ENCODE assay signal across 28 cellular contexts in the genomic region with DNA sequence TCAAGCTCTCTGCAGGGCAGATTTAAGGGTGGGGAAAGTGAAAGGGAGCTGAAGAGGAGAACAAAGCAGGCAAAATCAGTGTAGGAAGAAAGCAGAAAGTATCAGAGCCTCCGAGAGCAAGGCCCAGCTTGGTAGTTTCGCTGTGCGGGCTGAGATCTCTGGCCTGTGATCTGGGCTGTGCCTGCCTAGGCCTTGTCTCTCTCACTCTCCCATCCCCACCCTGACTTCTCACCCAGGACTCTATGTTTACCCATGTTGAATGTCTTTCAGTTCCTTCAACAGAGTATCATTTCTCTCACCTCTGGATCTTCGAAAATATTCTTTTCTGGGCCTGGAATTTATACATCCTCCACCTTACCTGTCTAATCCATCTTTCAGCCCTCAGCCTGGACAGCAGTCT.
DNase-seq lines count a peak whose midpoint lies in the region; ATAC-seq and TF ChIP-seq lines count a peak whose summit lies in the region.
"Had no signal": no experiment of that assay in that cellular context is flagged by ENCODE, and none has a peak within 500 bp of the region (broad histone marks: within the 10 kb centered on the region; RNA-seq: fewer than 3 reads in every experiment).

No MANE protein-coding gene starts in this region.

- H2BK15ac ChIP-seq in mesenchymal stem cell (ENCODE audit: low read depth, poor library complexity, severe bottlenecking) = no peak overlapping the region

- no peak overlapping the region for H2BK5ac ChIP-seq in mesenchymal stem cell (ENCODE audit: low read depth, low read length, poor library complexity, severe bottlenecking)

- no peak overlapping the region for H4K91ac ChIP-seq in mesenchymal stem cell (ENCODE audit: low read length)

- H3K36me3 ChIP-seq in RWPE2 (ENCODE audit: low read depth) (no peaks in the 10 kb centered on the region), mesenchymal stem cell (ENCODE audit: control insufficient read depth in 1 of 2, insufficient read depth in 2 of 2, low read depth in 1 of 2, low read length in 2 of 2) (no peaks in the 10 kb centered on the region), tibial nerve (no peaks in the 10 kb centered on the region)
- H3K36me3 ChIP-seq: adrenal gland, brain microvascular endothelial cell had no signal

- TF ChIP-seq EP300 in tibial nerve (IDR thresholded peaks at IDR 0.05) = no peak

- no peaks in the 10 kb centered on the region for H3K9me3 Mint-ChIP-seq in activated CD8-positive, alpha-beta T cell treated with anti-CD3 and anti-CD28 coated beads, Interleukin-2, amount 10 ng/mL, durations not matched to agents 7 days and 5 days (ENCODE audit: insufficient read depth)
- H3K9me3 Mint-ChIP-seq in activated CD8-positive, alpha-beta T cell treated with anti-CD3 and anti-CD28 coated beads for 36 hours = no peaks in the 10 kb centered on the region
- H3K9me3 Mint-ChIP-seq: activated naive CD4-positive, alpha-beta T cell treated with anti-CD3 and anti-CD28 coated beads for 36 hours; CD4-positive, alpha-beta T cell; neural crest cell; T-helper 2 cell treated with Interferon-gamma antibody and Interleukin-4, amounts not matched to agents 5 μg/mL and 100 μg/mL, for 36 hours had no signal

- H3K9me3 ChIP-seq in RWPE2 (ENCODE audit: severe bottlenecking) = no peaks in the 10 kb centered on the region
- H3K9me3 ChIP-seq in mesenchymal stem cell (ENCODE audit: control insufficient read depth, low read length) = no peaks in the 10 kb centered on the region
- no peaks in the 10 kb centered on the region for H3K9me3 ChIP-seq in tibial nerve
- H3K9me3 ChIP-seq: adrenal gland had no signal

- no peak overlapping the region for H4K8ac ChIP-seq in mesenchymal stem cell (ENCODE audit: low read length)

- no peak overlapping the region for H3K9ac ChIP-seq in mesenchymal stem cell (ENCODE audit: low read length)
- H3K9ac ChIP-seq: parathyroid adenoma had no signal

- no peak overlapping the region for H3K4me3 Mint-ChIP-seq in activated CD8-positive, alpha-beta T cell treated with anti-CD3 and anti-CD28 coated beads, Interleukin-2, amount 10 ng/mL, durations not matched to agents 7 days and 5 days
- no peak overlapping the region for H3K4me3 Mint-ChIP-seq in activated CD8-positive, alpha-beta T cell treated with anti-CD3 and anti-CD28 coated beads for 36 hours
- H3K4me3 Mint-ChIP-seq: activated CD4-positive, alpha-beta T cell treated with anti-CD3 and anti-CD28 coated beads for 36 hours; activated naive CD4-positive, alpha-beta T cell treated with anti-CD3 and anti-CD28 coated beads for 36 hours; CD4-positive, alpha-beta T cell; neural crest cell; T-helper 2 cell treated with Interferon-gamma antibody and Interleukin-4, amounts not matched to agents 5 μg/mL and 100 μg/mL, for 36 hours had no signal

- no peak overlapping the region for H3K4ac ChIP-seq in mesenchymal stem cell (ENCODE audit: low read depth in 1 of 2, low read length in 2 of 2)

- no peaks in the 10 kb centered on the region for H3K79me1 ChIP-seq in mesenchymal stem cell (replicated peaks; ENCODE audit: low read length, poor library complexity, severe bottlenecking)

- no peak overlapping the region for H3K4me3 ChIP-seq in RWPE2 (ENCODE audit: severe bottlenecking)
- no peak overlapping the region for H3K4me3 ChIP-seq in mesenchymal stem cell (ENCODE audit: insufficient read depth in 1 of 2, low read depth in 1 of 2, low read length in 2 of 2)
- H3K4me3 ChIP-seq in tibial nerve = no peak overlapping the region
- H3K4me3 ChIP-seq: adrenal gland had no signal

- no peak for TF ChIP-seq POLR2A in tibial nerve (IDR thresholded peaks at IDR 0.05)

- H2BK120ac ChIP-seq in mesenchymal stem cell (ENCODE audit: low read depth, low read length) = no peak overlapping the region

- no peak for DNase-seq in activated CD8-positive, alpha-beta T cell treated with anti-CD3 and anti-CD28 coated beads, Interleukin-2, amount 10 ng/mL, durations not matched to agents 7 days and 5 days
- DNase-seq in activated CD8-positive, alpha-beta T cell treated with anti-CD3 and anti-CD28 coated beads for 36 hours = no peak
- DNase-seq in RWPE2 (ENCODE audit: low spot score) = no peak
- DNase-seq in mesenchymal stem cell = no peak
- DNase-seq in tibial nerve (ENCODE audit: low spot score in 2 of 2) = no peak
- DNase-seq in hypothalamus (lab: John Stamatoyannopoulos, UW) = no peak
- DNase-seq in activated CD4-positive, alpha-beta T cell treated with anti-CD3 and anti-CD28 coated beads for 48 hours = no peak
- no peak for DNase-seq in NCI-H2107 treated with DMSO at 0.1 percent for 48 hours (lab: John Stamatoyannopoulos, UW; ENCODE audit: unreplicated experiment)
- DNase-seq: 8988T; activated CD4-positive, alpha-beta T cell treated with anti-CD3 and anti-CD28 coated beads for 36 hours; activated naive CD4-positive, alpha-beta T cell treated with anti-CD3 and anti-CD28 coated beads for 36 hours; activated T-cell treated with anti-CD3 and anti-CD28 coated beads, Interleukin-2, amount 50 U/mL, for 48 hours; adrenal gland; CD4-positive, alpha-beta T cell; effector CD8-positive, alpha-beta T cell; kidney; NCI-H1105 treated with DMSO at 0.1 percent for 48 hours; NCI-H2029; NCI-H774; OCI-M1; stimulated activated CD4-positive, alpha-beta T cell treated with anti-CD3 and anti-CD28 coated beads, Interleukin-2, amount 100 ng/mL, for 48 hours; substantia nigra had no signal

- POLR2A ChIA-PET in activated CD8-positive, alpha-beta T cell treated with anti-CD3 and anti-CD28 coated beads, Interleukin-2, amount 10 ng/mL, durations not matched to agents 7 days and 5 days (lab: Charles Lee) = no interaction called here
- POLR2A ChIA-PET in activated CD8-positive, alpha-beta T cell treated with anti-CD3 and anti-CD28 coated beads for 36 hours (lab: Charles Lee) = no interaction called here

- no peak overlapping the region for H2AFZ ChIP-seq in mesenchymal stem cell (ENCODE audit: low read depth, low read length)
- H2AFZ ChIP-seq: parathyroid adenoma had no signal

- H3K23ac ChIP-seq in mesenchymal stem cell (ENCODE audit: low read length in 2 of 2) = no peak overlapping the region

- ATAC-seq in activated CD8-positive, alpha-beta T cell treated with anti-CD3 and anti-CD28 coated beads, Interleukin-2, amount 10 ng/mL, durations not matched to agents 7 days and 5 days = no peak
- ATAC-seq in activated CD8-positive, alpha-beta T cell treated with anti-CD3 and anti-CD28 coated beads for 36 hours = no peak
- no peak for ATAC-seq in RWPE2 (ENCODE audit: low read depth)
- ATAC-seq: activated CD4-positive, alpha-beta T cell treated with anti-CD3 and anti-CD28 coated beads for 36 hours; Right ventricle myocardium inferior had no signal

- no peak overlapping the region for H3K14ac ChIP-seq in mesenchymal stem cell (ENCODE audit: low read length in 2 of 2)

- TF ChIP-seq CTCF in activated CD8-positive, alpha-beta T cell treated with anti-CD3 and anti-CD28 coated beads for 36 hours (IDR thresholded peaks at IDR 0.05) = no peak
- TF ChIP-seq CTCF in RWPE2 (IDR thresholded peaks at IDR 0.05; ENCODE audit: poor library complexity, severe bottlenecking) = no peak
- TF ChIP-seq CTCF in tibial nerve (IDR thresholded peaks at IDR 0.05) = no peak

- intact Hi-C loops in activated CD8-positive, alpha-beta T cell treated with anti-CD3 and anti-CD28 coated beads for 36 hours (cut with micrococcal nuclease) = no loop called here

- CTCF ChIA-PET in activated CD8-positive, alpha-beta T cell treated with anti-CD3 and anti-CD28 coated beads, Interleukin-2, amount 10 ng/mL, durations not matched to agents 7 days and 5 days (lab: Charles Lee) = interaction anchor here (1.0 kb wide), 1 partner anchor 9 kb away, joined by 3 read pairs; no protein-coding TSS in a partner anchor
- CTCF ChIA-PET in activated CD8-positive, alpha-beta T cell treated with anti-CD3 and anti-CD28 coated beads for 36 hours (lab: Charles Lee) = no interaction called here

- H3K27me3 ChIP-seq in RWPE2 (ENCODE audit: insufficient read depth, poor library complexity, severe bottlenecking) = no peaks in the 10 kb centered on the region
- peaks cover 0 to 6% of the 10 kb centered on the region in 2 experiments for H3K27me3 ChIP-seq in mesenchymal stem cell (ENCODE audit: control insufficient read depth in 1 of 2, insufficient read depth in 1 of 2, low read length in 2 of 2)
- no peaks in the 10 kb centered on the region for H3K27me3 ChIP-seq in tibial nerve
- H3K27me3 ChIP-seq: adrenal gland, brain microvascular endothelial cell had no signal

- H2AK5ac ChIP-seq in mesenchymal stem cell (ENCODE audit: low read length, severe bottlenecking) = peak overlapping the region; percentile 0

- H3K27me3 Mint-ChIP-seq in activated CD8-positive, alpha-beta T cell treated with anti-CD3 and anti-CD28 coated beads, Interleukin-2, amount 10 ng/mL, durations not matched to agents 7 days and 5 days (ENCODE audit: low read depth) = no peaks in the 10 kb centered on the region
- no peaks in the 10 kb centered on the region for H3K27me3 Mint-ChIP-seq in activated CD8-positive, alpha-beta T cell treated with anti-CD3 and anti-CD28 coated beads for 36 hours
- H3K27me3 Mint-ChIP-seq: activated CD4-positive, alpha-beta T cell treated with anti-CD3 and anti-CD28 coated beads for 36 hours; CD4-positive, alpha-beta T cell had no signal

- H3K4me2 ChIP-seq in mesenchymal stem cell (ENCODE audit: low read length, poor library complexity, severe bottlenecking) = no peak overlapping the region

- H3K27ac Mint-ChIP-seq in activated CD8-positive, alpha-beta T cell treated with anti-CD3 and anti-CD28 coated beads, Interleukin-2, amount 10 ng/mL, durations not matched to agents 7 days and 5 days = peak overlapping the region; percentile 62
- H3K27ac Mint-ChIP-seq in activated CD8-positive, alpha-beta T cell treated with anti-CD3 and anti-CD28 coated beads for 36 hours = no peak overlapping the region
- H3K27ac Mint-ChIP-seq: activated CD4-positive, alpha-beta T cell treated with anti-CD3 and anti-CD28 coated beads for 36 hours; activated naive CD4-positive, alpha-beta T cell treated with anti-CD3 and anti-CD28 coated beads for 36 hours; CD4-positive, alpha-beta T cell; T-helper 2 cell treated with Interferon-gamma antibody and Interleukin-4, amounts not matched to agents 5 μg/mL and 100 μg/mL, for 36 hours had no signal

- peaks cover 25% of the 10 kb centered on the region for H3K4me1 Mint-ChIP-seq in activated CD8-positive, alpha-beta T cell treated with anti-CD3 and anti-CD28 coated beads, Interleukin-2, amount 10 ng/mL, durations not matched to agents 7 days and 5 days (ENCODE audit: low read depth)
- peaks cover 23% of the 10 kb centered on the region for H3K4me1 Mint-ChIP-seq in activated CD8-positive, alpha-beta T cell treated with anti-CD3 and anti-CD28 coated beads for 36 hours (ENCODE audit: low read depth)

- H3K27ac ChIP-seq in RWPE2 (ENCODE audit: poor library complexity, severe bottlenecking) = peak overlapping the region; percentile 8
- H3K27ac ChIP-seq in mesenchymal stem cell (ENCODE audit: low read length, poor library complexity, severe bottlenecking) = no peak overlapping the region
- peak overlapping the region in 3 of 4 donors; percentile 4 to 80 (median 78) for H3K27ac ChIP-seq in tibial nerve
- H3K27ac ChIP-seq: adrenal gland, brain microvascular endothelial cell, epithelial cell of prostate, parathyroid adenoma had no signal

- H3K36me3 Mint-ChIP-seq in activated CD8-positive, alpha-beta T cell treated with anti-CD3 and anti-CD28 coated beads, Interleukin-2, amount 10 ng/mL, durations not matched to agents 7 days and 5 days (ENCODE audit: low read depth) = no peaks in the 10 kb centered on the region
- H3K36me3 Mint-ChIP-seq in activated CD8-positive, alpha-beta T cell treated with anti-CD3 and anti-CD28 coated beads for 36 hours (ENCODE audit: low read depth) = no peaks in the 10 kb centered on the region

- H2BK12ac ChIP-seq in mesenchymal stem cell (ENCODE audit: low read length in 2 of 2) = no peak overlapping the region

- H3K4me1 ChIP-seq in RWPE2 (ENCODE audit: insufficient read depth, poor library complexity, severe bottlenecking) (peaks cover 19% of the 10 kb centered on the region), mesenchymal stem cell (ENCODE audit: control insufficient read depth, insufficient read depth, low read depth, low read length) (peaks cover 21% of the 10 kb centered on the region), tibial nerve (peaks cover 0 to 52% (median 24%) of the 10 kb centered on the region in 4 donors)
- H3K4me1 ChIP-seq: parathyroid adenoma had no signal

- no peak overlapping the region for H3K18ac ChIP-seq in mesenchymal stem cell (ENCODE audit: low read depth in 1 of 2, low read length in 2 of 2)

- WGBS in mesenchymal stem cell = 95% methylated on average over 4 of the region's 4 CpGs
- 97% methylated on average over 4 of the region's 4 CpGs for WGBS in tibial nerve, 2 donors
